In the genomic region with DNA sequence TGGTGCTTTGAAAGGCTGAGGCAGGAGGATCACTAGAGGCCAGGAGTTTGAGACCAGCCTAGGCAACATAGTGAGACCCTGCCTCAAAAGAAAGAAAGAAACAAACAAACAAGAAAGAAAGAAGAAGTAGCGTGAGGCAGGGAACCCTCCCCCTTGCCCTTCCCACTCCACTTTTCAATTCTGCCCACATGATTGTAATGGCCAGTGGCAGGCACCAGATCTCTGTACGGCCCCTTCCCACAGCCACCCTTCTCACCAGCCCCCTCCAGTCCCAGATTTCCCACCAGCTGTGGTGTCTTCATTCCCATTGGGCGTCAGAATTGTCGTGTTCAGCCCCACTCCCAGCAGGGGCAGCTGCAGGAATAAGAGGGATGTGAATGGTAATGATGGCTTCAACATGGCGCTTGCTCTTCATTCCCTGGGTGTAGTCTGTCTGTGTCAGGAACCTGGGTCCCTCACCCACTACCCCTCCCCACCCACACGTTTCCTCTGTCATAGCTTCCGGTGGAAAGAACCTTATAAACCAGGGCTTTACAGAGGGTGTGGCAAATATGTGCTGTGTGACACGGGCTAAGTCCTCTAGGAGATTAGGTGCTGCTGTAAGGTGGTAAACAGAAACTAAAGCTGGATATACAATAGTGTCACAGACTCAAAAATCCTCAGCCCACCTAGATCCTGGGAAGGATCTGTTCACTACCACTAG, we compare ENCODE assay signal across 1 cellular context.
A peak's percentile ranks its signal among the peaks of the same experiment; 100 is the strongest.
TF ChIP-seq lines count a peak whose summit lies in the region.

A gene (minus strand): TSS at position 437 of the 703 bp plus-strand sequence. CDS start 38 bp downstream, at position 399.

TF ChIP-seq in K562, 482 proteins besides CTCF, POLR2A, EP300 and RAD21 (continues in another document):
- TF ChIP-seq EGR1 (conservative IDR thresholded peaks at IDR 0.05), result peak; percentile 76
- no peak for TF ChIP-seq ZFP36 (IDR thresholded peaks at IDR 0.05; ENCODE audit: low read depth, low read length, partially characterized antibody)
- no peak for TF ChIP-seq NR1H2 (CRISPR knock-in tag; IDR thresholded peaks at IDR 0.05)
- no peak for TF ChIP-seq POLR2G (IDR thresholded peaks at IDR 0.05; ENCODE audit: low read depth, low read length)
- TF ChIP-seq, protein P1, sequence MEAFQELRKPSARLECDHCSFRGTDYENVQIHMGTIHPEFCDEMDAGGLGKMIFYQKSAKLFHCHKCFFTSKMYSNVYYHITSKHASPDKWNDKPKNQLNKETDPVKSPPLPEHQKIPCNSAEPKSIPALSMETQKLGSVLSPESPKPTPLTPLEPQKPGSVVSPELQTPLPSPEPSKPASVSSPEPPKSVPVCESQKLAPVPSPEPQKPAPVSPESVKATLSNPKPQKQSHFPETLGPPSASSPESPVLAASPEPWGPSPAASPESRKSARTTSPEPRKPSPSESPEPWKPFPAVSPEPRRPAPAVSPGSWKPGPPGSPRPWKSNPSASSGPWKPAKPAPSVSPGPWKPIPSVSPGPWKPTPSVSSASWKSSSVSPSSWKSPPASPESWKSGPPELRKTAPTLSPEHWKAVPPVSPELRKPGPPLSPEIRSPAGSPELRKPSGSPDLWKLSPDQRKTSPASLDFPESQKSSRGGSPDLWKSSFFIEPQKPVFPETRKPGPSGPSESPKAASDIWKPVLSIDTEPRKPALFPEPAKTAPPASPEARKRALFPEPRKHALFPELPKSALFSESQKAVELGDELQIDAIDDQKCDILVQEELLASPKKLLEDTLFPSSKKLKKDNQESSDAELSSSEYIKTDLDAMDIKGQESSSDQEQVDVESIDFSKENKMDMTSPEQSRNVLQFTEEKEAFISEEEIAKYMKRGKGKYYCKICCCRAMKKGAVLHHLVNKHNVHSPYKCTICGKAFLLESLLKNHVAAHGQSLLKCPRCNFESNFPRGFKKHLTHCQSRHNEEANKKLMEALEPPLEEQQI (IDR thresholded peaks at IDR 0.05), result no peak
- no peak for TF ChIP-seq PHB2 (IDR thresholded peaks at IDR 0.05; ENCODE audit: low read depth)
- TF ChIP-seq ILK (tag; IDR thresholded peaks at IDR 0.05; ENCODE audit: borderline replicate concordance, low read depth), result no peak
- no peak for TF ChIP-seq SUPT5H (IDR thresholded peaks at IDR 0.05)
- TF ChIP-seq, protein P2, sequence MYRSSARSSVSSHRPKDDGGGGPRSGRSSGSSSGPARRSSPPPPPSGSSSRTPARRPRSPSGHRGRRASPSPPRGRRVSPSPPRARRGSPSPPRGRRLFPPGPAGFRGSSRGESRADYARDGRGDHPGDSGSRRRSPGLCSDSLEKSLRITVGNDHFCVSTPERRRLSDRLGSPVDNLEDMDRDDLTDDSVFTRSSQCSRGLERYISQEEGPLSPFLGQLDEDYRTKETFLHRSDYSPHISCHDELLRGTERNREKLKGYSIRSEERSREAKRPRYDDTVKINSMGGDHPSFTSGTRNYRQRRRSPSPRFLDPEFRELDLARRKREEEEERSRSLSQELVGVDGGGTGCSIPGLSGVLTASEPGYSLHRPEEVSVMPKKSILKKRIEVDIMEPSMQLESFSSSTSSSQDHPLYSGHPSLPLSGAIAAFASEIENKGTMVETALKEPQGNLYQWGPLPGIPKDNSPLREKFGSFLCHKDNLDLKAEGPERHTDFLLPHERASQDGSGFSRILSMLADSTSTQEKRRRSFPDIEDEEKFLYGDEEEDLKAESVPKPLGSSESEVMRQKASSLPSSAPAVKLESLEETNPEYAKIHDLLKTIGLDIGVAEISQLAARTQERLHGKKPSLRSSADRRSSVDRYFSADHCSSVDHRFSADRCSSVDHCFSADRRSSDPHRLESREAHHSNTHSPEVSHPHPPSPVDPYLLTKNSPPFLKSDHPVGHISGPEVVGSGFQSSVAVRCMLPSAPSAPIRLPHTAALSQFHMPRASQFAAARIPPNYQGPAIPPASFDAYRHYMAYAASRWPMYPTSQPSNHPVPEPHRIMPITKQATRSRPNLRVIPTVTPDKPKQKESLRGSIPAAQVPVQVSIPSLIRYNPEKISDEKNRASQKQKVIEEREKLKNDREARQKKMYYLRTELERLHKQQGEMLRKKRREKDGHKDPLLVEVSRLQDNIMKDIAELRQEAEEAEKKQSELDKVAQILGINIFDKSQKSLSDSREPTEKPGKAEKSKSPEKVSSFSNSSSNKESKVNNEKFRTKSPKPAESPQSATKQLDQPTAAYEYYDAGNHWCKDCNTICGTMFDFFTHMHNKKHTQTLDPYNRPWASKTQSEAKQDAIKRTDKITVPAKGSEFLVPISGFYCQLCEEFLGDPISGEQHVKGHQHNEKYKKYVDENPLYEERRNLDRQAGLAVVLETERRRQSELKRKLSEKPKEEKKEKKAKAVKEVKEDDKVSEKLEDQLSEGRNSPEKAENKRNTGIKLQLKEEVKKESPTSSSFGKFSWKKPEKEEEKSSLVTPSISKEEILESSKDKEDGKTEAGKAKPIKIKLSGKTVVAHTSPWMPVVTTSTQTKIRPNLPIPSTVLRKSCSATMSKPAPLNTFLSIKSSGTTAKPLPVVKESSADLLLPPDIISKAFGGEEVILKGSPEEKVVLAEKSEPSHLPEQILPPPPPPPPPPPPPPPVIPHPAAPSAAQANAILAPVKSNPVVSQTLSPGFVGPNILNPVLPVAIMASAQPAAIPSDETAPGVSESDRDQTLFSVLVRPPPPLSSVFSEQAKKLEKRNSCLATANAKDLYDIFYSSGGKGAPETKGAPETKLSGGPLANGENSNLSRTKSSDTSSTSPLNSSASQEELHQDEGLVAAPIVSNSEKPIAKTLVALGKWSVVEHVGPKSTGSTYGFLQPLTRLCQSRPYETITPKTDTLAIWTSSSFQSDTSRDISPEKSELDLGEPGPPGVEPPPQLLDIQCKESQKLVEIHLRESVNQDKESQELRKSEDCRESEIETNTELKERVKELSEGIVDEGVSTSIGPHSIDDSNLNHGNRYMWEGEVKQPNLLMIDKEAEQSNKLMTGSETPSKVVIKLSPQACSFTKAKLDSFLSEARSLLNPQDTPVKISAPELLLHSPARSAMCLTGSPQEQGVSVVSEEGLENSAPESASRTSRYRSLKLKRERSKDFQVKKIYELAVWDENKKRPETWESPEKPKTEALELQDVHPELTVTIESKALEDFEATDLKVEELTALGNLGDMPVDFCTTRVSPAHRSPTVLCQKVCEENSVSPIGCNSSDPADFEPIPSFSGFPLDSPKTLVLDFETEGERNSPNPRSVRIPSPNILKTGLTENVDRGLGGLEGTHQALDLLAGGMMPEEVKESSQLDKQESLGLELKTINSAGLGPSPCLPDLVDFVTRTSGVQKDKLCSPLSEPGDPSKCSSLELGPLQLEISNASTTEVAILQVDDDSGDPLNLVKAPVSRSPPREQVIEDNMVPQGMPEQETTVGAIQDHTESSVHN (IDR thresholded peaks at IDR 0.05; ENCODE audit: borderline replicate concordance in 1 of 2, low read depth in 1 of 2), result no peak
- TF ChIP-seq, protein P3, sequence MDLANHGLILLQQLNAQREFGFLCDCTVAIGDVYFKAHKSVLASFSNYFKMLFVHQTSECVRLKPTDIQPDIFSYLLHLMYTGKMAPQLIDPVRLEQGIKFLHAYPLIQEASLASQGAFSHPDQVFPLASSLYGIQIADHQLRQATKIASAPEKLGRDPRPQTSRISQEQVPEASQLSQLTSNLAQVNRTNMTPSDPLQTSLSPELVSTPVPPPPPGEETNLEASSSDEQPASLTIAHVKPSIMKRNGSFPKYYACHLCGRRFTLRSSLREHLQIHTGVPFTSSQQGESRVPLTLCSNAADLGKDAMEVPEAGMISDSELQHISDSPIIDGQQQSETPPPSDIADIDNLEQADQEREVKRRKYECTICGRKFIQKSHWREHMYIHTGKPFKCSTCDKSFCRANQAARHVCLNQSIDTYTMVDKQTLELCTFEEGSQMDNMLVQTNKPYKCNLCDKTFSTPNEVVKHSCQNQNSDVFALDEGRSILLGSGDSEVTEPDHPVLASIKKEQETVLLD (IDR thresholded peaks at IDR 0.05), result no peak
- no peak for TF ChIP-seq KLF16 (IDR thresholded peaks at IDR 0.05)
- no peak for TF ChIP-seq MTA3 (IDR thresholded peaks at IDR 0.05; ENCODE audit: borderline replicate concordance)
- TF ChIP-seq CC2D1A (IDR thresholded peaks at IDR 0.05), result no peak
- TF ChIP-seq, protein P4, sequence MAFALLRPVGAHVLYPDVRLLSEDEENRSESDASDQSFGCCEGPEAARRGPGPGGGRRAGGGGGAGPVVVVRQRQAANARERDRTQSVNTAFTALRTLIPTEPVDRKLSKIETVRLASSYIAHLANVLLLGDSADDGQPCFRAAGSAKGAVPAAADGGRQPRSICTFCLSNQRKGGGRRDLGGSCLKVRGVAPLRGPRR (CRISPR knock-in tag; IDR thresholded peaks at IDR 0.05), result no peak
- TF ChIP-seq, protein P5, sequence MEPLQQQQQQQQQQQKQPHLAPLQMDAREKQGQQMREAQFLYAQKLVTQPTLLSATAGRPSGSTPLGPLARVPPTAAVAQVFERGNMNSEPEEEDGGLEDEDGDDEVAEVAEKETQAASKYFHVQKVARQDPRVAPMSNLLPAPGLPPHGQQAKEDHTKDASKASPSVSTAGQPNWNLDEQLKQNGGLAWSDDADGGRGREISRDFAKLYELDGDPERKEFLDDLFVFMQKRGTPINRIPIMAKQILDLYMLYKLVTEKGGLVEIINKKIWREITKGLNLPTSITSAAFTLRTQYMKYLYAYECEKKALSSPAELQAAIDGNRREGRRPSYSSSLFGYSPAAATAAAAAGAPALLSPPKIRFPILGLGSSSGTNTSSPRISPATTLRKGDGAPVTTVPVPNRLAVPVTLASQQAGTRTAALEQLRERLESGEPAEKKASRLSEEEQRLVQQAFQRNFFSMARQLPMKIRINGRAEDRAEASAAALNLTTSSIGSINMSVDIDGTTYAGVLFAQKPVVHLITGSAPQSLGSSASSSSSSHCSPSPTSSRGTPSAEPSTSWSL (CRISPR knock-in tag; IDR thresholded peaks at IDR 0.05; ENCODE audit: borderline replicate concordance), result no peak
- no peak for TF ChIP-seq BRD9 (IDR thresholded peaks at IDR 0.05; ENCODE audit: low read depth, partially characterized antibody)
- no peak for TF ChIP-seq BRF1 (IDR thresholded peaks at IDR 0.05; ENCODE audit: borderline replicate concordance, extremely low read depth, insufficient read length)
- no peak for TF ChIP-seq ELF2 (CRISPR knock-in tag; IDR thresholded peaks at IDR 0.05)
- TF ChIP-seq CBX8 (IDR thresholded peaks at IDR 0.05; ENCODE audit: borderline replicate concordance, extremely low read depth, low read depth, low read length, poor library complexity, severe bottlenecking), result no peak
- TF ChIP-seq, protein P6, sequence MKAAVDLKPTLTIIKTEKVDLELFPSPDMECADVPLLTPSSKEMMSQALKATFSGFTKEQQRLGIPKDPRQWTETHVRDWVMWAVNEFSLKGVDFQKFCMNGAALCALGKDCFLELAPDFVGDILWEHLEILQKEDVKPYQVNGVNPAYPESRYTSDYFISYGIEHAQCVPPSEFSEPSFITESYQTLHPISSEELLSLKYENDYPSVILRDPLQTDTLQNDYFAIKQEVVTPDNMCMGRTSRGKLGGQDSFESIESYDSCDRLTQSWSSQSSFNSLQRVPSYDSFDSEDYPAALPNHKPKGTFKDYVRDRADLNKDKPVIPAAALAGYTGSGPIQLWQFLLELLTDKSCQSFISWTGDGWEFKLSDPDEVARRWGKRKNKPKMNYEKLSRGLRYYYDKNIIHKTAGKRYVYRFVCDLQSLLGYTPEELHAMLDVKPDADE (conservative IDR thresholded peaks at IDR 0.05; ENCODE audit: control insufficient read depth, low read depth, low read length), result no peak
- TF ChIP-seq, protein P7, sequence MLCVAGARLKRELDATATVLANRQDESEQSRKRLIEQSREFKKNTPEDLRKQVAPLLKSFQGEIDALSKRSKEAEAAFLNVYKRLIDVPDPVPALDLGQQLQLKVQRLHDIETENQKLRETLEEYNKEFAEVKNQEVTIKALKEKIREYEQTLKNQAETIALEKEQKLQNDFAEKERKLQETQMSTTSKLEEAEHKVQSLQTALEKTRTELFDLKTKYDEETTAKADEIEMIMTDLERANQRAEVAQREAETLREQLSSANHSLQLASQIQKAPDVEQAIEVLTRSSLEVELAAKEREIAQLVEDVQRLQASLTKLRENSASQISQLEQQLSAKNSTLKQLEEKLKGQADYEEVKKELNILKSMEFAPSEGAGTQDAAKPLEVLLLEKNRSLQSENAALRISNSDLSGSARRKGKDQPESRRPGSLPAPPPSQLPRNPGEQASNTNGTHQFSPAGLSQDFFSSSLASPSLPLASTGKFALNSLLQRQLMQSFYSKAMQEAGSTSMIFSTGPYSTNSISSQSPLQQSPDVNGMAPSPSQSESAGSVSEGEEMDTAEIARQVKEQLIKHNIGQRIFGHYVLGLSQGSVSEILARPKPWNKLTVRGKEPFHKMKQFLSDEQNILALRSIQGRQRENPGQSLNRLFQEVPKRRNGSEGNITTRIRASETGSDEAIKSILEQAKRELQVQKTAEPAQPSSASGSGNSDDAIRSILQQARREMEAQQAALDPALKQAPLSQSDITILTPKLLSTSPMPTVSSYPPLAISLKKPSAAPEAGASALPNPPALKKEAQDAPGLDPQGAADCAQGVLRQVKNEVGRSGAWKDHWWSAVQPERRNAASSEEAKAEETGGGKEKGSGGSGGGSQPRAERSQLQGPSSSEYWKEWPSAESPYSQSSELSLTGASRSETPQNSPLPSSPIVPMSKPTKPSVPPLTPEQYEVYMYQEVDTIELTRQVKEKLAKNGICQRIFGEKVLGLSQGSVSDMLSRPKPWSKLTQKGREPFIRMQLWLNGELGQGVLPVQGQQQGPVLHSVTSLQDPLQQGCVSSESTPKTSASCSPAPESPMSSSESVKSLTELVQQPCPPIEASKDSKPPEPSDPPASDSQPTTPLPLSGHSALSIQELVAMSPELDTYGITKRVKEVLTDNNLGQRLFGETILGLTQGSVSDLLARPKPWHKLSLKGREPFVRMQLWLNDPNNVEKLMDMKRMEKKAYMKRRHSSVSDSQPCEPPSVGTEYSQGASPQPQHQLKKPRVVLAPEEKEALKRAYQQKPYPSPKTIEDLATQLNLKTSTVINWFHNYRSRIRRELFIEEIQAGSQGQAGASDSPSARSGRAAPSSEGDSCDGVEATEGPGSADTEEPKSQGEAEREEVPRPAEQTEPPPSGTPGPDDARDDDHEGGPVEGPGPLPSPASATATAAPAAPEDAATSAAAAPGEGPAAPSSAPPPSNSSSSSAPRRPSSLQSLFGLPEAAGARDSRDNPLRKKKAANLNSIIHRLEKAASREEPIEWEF (CRISPR knock-in tag; IDR thresholded peaks at IDR 0.05), result no peak
- TF ChIP-seq ZNF431 (CRISPR knock-in tag; IDR thresholded peaks at IDR 0.05), result no peak
- TF ChIP-seq GABPA (tag; conservative IDR thresholded peaks at IDR 0.05; ENCODE audit: low read depth), result 0 out of 2 replicates have a peak, but pooled peaks have one; percentile 38
- no peak for TF ChIP-seq MCM2 (IDR thresholded peaks at IDR 0.05; ENCODE audit: low read depth)
- TF ChIP-seq COPS2 (conservative IDR thresholded peaks at IDR 0.05), result no peak
- 0 out of 2 replicates have a peak, but pooled peaks have one; percentile 30 for TF ChIP-seq RBFOX2 (IDR thresholded peaks at IDR 0.05; ENCODE audit: low read depth, low read length)
